ENCODE assay signal across 20 cellular contexts in genomic region chr10:13337128-13337826, GRCh38.
"Had no signal": no experiment of that assay in that cellular context is flagged by ENCODE, and none has a peak within 500 bp of the region (broad histone marks: within the 10 kb centered on the region; RNA-seq: fewer than 3 reads in every experiment).

No MANE protein-coding gene starts in this region.

- H3K9me3 Mint-ChIP-seq: activated B cell treated with CpG ODN at 0.5 μM for 24 hours; activated CD8-positive, alpha-beta T cell treated with anti-CD3 and anti-CD28 coated beads for 36 hours; activated naive CD4-positive, alpha-beta T cell treated with anti-CD3 and anti-CD28 coated beads, Interleukin-2, amount 50 U/mL, for 72 hours; activated T-cell treated with anti-CD3 and anti-CD28 coated beads, Interleukin-2, amount 50 U/mL, for 72 hours; nephron had no signal

- H3K4me3 ChIP-seq: coronary artery, right atrium auricular region, spleen, stomach had no signal

- H3K27me3 ChIP-seq: right atrium auricular region, spleen, stomach had no signal

- H3K4me3 Mint-ChIP-seq: activated B cell treated with CpG ODN at 0.5 μM for 24 hours; activated CD8-positive, alpha-beta T cell treated with anti-CD3 and anti-CD28 coated beads for 36 hours; activated T-cell treated with anti-CD3 and anti-CD28 coated beads, Interleukin-2, amount 50 U/mL, for 72 hours; nephron had no signal

- ATAC-seq: activated CD8-positive, alpha-beta T cell treated with anti-CD3 and anti-CD28 coated beads for 36 hours; activated naive CD4-positive, alpha-beta T cell treated with anti-CD3 and anti-CD28 coated beads, Interleukin-2, amount 50 U/mL, for 72 hours; activated T-cell treated with anti-CD3 and anti-CD28 coated beads, Interleukin-2, amount 50 U/mL, for 72 hours had no signal

- H3K27ac Mint-ChIP-seq: activated B cell treated with CpG ODN at 0.5 μM for 24 hours; activated CD8-positive, alpha-beta T cell treated with anti-CD3 and anti-CD28 coated beads for 36 hours; activated T-cell treated with anti-CD3 and anti-CD28 coated beads, Interleukin-2, amount 50 U/mL, for 72 hours; progenitor cell of endocrine pancreas had no signal

- FAIRE-seq: TTC549 had no signal

- DNase-seq: activated B cell treated with CpG ODN at 0.5 μM for 24 hours; activated CD4-positive, alpha-beta T cell treated with anti-CD3 and anti-CD28 coated beads for 48 hours; activated CD8-positive, alpha-beta memory T cell treated with anti-CD3 and anti-CD28 coated beads, Interleukin-2, amount 50 U/mL, for 4 hours; activated CD8-positive, alpha-beta T cell treated with anti-CD3 and anti-CD28 coated beads for 36 hours; activated gamma-delta T cell; activated T-cell treated with anti-CD3 and anti-CD28 coated beads, Interleukin-2, amount 50 U/mL, for 72 hours; amniotic stem cell; caudate nucleus; effector CD8-positive, alpha-beta T cell; foreskin melanocyte; mesendoderm; nucleus accumbens; spleen; stomach had no signal

- H3K27me3 Mint-ChIP-seq: activated B cell treated with CpG ODN at 0.5 μM for 24 hours; activated CD8-positive, alpha-beta T cell treated with anti-CD3 and anti-CD28 coated beads for 36 hours; progenitor cell of endocrine pancreas had no signal

- H3K27ac ChIP-seq: coronary artery, spleen, stomach had no signal

- H3K9me3 ChIP-seq: right atrium auricular region, spleen, stomach had no signal
